In genomic region chr4:95572304-95572991, GRCh38 we compare ENCODE assay signal across 10 cellular contexts. TPM values are rescaled to one million over a fixed set of nuclear protein-coding genes. Genes with fewer than 3 reads are reported as not detected.
DNase-seq lines count a peak whose midpoint lies in the region; ATAC-seq and TF ChIP-seq lines count a peak whose summit lies in the region.
"Had no signal": no experiment of that assay in that cellular context is flagged by ENCODE, and none has a peak within 500 bp of the region (broad histone marks: within the 10 kb centered on the region; RNA-seq: fewer than 3 reads in every experiment).

No MANE protein-coding gene starts in this region.

- peak; percentile 58 for ATAC-seq in lung (ENCODE audit: insufficient read depth, low FRiP score)
- ATAC-seq in HG03457 (IDR thresholded peaks at IDR 0.05; ENCODE audit: unreplicated experiment) = no peak

- intact Hi-C loops in colonic mucosa (cut with DNase I) = no loop called here

- H3K4me1 ChIP-seq in colonic mucosa (no peaks in the 10 kb centered on the region), lung (ENCODE audit: control insufficient read depth in 2 of 2, insufficient read depth in 2 of 2, low read length in 2 of 2) (no peaks in the 10 kb centered on the region)

- in situ Hi-C loops in Caki2 (cut with HindIII; ENCODE audit: low pct_unique_long_range_greater_than_20kb, low sequenced_read_pairs) = no loop called here

- H3K36me3 ChIP-seq in colonic mucosa (no peaks in the 10 kb centered on the region), lung (ENCODE audit: control insufficient read depth in 2 of 2, insufficient read depth in 2 of 2, low read length in 2 of 2) (no peaks in the 10 kb centered on the region)

- no peak overlapping the region for H3K27ac ChIP-seq in colonic mucosa
- H3K27ac ChIP-seq in lung (ENCODE audit: low read depth in 1 of 2, low read length in 1 of 2) = no peak overlapping the region

- 42 to 52% methylated on average over 6 of the region's 6 CpGs for WGBS in lung, 2 donors

- H3K4me3 ChIP-seq in colonic mucosa (no peak overlapping the region), lung (no peak overlapping the region)

- H3K9me3 ChIP-seq in colonic mucosa (no peaks in the 10 kb centered on the region), lung (ENCODE audit: control insufficient read depth in 2 of 2, insufficient read depth in 1 of 2, low read length in 1 of 2) (peaks cover 0 to 6% of the 10 kb centered on the region in 2 donors)

- no peak for TF ChIP-seq CTCF in colonic mucosa (IDR thresholded peaks at IDR 0.05)
- TF ChIP-seq CTCF in lung (IDR thresholded peaks at IDR 0.05; ENCODE audit: control extremely low read depth, extremely low read depth) = no peak

- DNase-seq in Caki2 (ENCODE audit: low read depth) (peak; percentile 19), NCI-H510A treated with DMSO at 0.1 percent for 48 hours (lab: John Stamatoyannopoulos, UW) (peak; percentile 13), colonic mucosa (peak; percentile 38), lung (ENCODE audit: low spot score) (peak; percentile 48), NCI-H2227 treated with DMSO at 0.1 percent for 48 hours (lab: John Stamatoyannopoulos, UW) (no peak), hippocampal formation (lab: John Stamatoyannopoulos, UW) (no peak)
- DNase-seq in activated CD4-positive, CD25-positive, alpha-beta regulatory T cell treated with anti-CD3 and anti-CD28 coated beads, Interleukin-2, amount 50 U/mL, for 72 hours = no peak
- DNase-seq: CD4-positive, CD25-positive, alpha-beta regulatory T cell; NCI-H1092 treated with DMSO at 0.1 percent for 48 hours had no signal

- no peak overlapping the region for H3K9ac ChIP-seq in colonic mucosa (ENCODE audit: low read depth in 2 of 2, low read length in 2 of 2)

- H3K27me3 ChIP-seq in colonic mucosa (no peaks in the 10 kb centered on the region), lung (ENCODE audit: control insufficient read depth, insufficient read depth) (no peaks in the 10 kb centered on the region)

RNA-seq across cellular contexts. Expression of gene UNC5C, which starts 23.7 kb away (rescaled TPM):
- total RNA-seq in Caki2 (2014; rRNA removed; shearing (Covaris generic); ENCODE audit: low replicate concordance) = not detected in 2 replicates
- 1 to 10 TPM; 3.9 to 4.2 TPM for total RNA-seq in colonic mucosa
- total RNA-seq in lung = 10 to 100 TPM in 1 of 2 donors, 1 to 10 TPM in 1; 6.9 to 27.9 TPM
- polyA plus RNA-seq in lung = under 1 TPM; 0.55 to 0.68 TPM
- total RNA-seq: CD4-positive, CD25-positive, alpha-beta regulatory T cell had no signal

Comparison
In these comparisons a context has a peak if more than half of its experiments do, and no peak if none do; other contexts are left out.
1. DNase-seq: peak in Caki2 (single experiment), NCI-H510A treated with DMSO at 0.1 percent for 48 hours (single experiment), colonic mucosa (single experiment) and lung (single experiment); none in activated CD4-positive, CD25-positive, alpha-beta regulatory T cell treated with anti-CD3 and anti-CD28 coated beads, Interleukin-2, amount 50 U/mL, for 72 hours (single experiment), NCI-H2227 treated with DMSO at 0.1 percent for 48 hours (single experiment) and hippocampal formation (0 of 2).